18 cellular contexts compared by ENCODE assay signal in genomic region chr5:14236757-14237156, GRCh38.
DNase-seq lines count a peak whose midpoint lies in the region; TF ChIP-seq lines count a peak whose summit lies in the region.
"Had no signal": no experiment of that assay in that cellular context is flagged by ENCODE, and none has a peak within 500 bp of the region (broad histone marks: within the 10 kb centered on the region; RNA-seq: fewer than 3 reads in every experiment).

No MANE protein-coding gene starts in this region.

- no peaks in the 10 kb centered on the region for H3K36me3 Mint-ChIP-seq in immature natural killer cell
- H3K36me3 Mint-ChIP-seq in endothelial cell (ENCODE audit: low read depth, unreplicated experiment) = no peaks in the 10 kb centered on the region

- H3K9me3 Mint-ChIP-seq in immature natural killer cell (no peaks in the 10 kb centered on the region), endothelial cell (ENCODE audit: unreplicated experiment) (no peaks in the 10 kb centered on the region)

- H3K27me3 ChIP-seq in iPS-20b (ENCODE audit: insufficient read depth, low read length) = no peaks in the 10 kb centered on the region
- H3K27me3 ChIP-seq in skeletal muscle satellite cell (ENCODE audit: control insufficient read depth, insufficient read depth, low read length) = no peaks in the 10 kb centered on the region
- H3K27me3 ChIP-seq: adrenal gland, gastrocnemius medialis had no signal

- H3K27me3 Mint-ChIP-seq in immature natural killer cell (ENCODE audit: low read depth in 3 of 3) = peaks cover 0 to 5% (median 1%) of the 10 kb centered on the region in 3 donors
- H3K27me3 Mint-ChIP-seq in endothelial cell (ENCODE audit: unreplicated experiment) = peaks cover 2% of the 10 kb centered on the region

- peaks cover 58% of the 10 kb centered on the region for H3K4me1 ChIP-seq in iPS-20b (ENCODE audit: insufficient read depth, low read length)
- H3K4me1 ChIP-seq in skeletal muscle satellite cell (ENCODE audit: control insufficient read depth, insufficient read depth, low read length) = peaks cover 79% of the 10 kb centered on the region

- peak overlapping the region; percentile 34 for H3K4me2 ChIP-seq in skeletal muscle satellite cell (ENCODE audit: low read length)

- no peak overlapping the region for H3K27ac ChIP-seq in iPS-20b (ENCODE audit: low read length)
- H3K27ac ChIP-seq: gastrocnemius medialis, KMS-11 had no signal

- H3K9me3 ChIP-seq in iPS-20b (ENCODE audit: insufficient read depth, low read depth, low read length) (no peaks in the 10 kb centered on the region), skeletal muscle satellite cell (replicated peaks; ENCODE audit: low read length) (no peaks in the 10 kb centered on the region)
- H3K9me3 ChIP-seq: adrenal gland, gastrocnemius medialis had no signal

- H3K4me1 Mint-ChIP-seq in immature natural killer cell (peaks cover 0 to 2% of the 10 kb centered on the region in 2 donors), endothelial cell (ENCODE audit: unreplicated experiment) (peaks cover 36% of the 10 kb centered on the region)

- H3K36me3 ChIP-seq in iPS-20b (ENCODE audit: insufficient read depth, low read depth, low read length) (no peaks in the 10 kb centered on the region), skeletal muscle satellite cell (ENCODE audit: insufficient read depth, low read length) (peaks cover 5% of the 10 kb centered on the region)
- H3K36me3 ChIP-seq: adrenal gland, gastrocnemius medialis had no signal

- peak; percentile 41 for DNase-seq in NCI-H748 (lab: John Stamatoyannopoulos, UW; ENCODE audit: unreplicated experiment)
- no peak for DNase-seq in NCI-H748 treated with DMSO at 0.1 percent for 48 hours (lab: John Stamatoyannopoulos, UW)
- peak; percentile 22 for DNase-seq in NCI-H526 treated with DMSO at 0.1 percent for 48 hours (lab: John Stamatoyannopoulos, UW)
- no peak for DNase-seq in immature natural killer cell
- DNase-seq in NOMO-1 treated with DMSO at 0.1 percent for 48 hours (lab: John Stamatoyannopoulos, UW; ENCODE audit: unreplicated experiment) = no peak
- DNase-seq in endothelial cell (ENCODE audit: low spot score) = no peak
- DNase-seq: activated CD4-positive, alpha-beta T cell treated with anti-CD3 and anti-CD28 coated beads for 4 hours; adrenal gland; DMS153; erythroblast; gastrocnemius medialis; left cardiac atrium; NCI-H1048; NCI-H2081; stimulated activated CD4-positive, alpha-beta T cell treated with anti-CD3 and anti-CD28 coated beads, Interleukin-12 subunit alpha, Interleukin-12 subunit beta, amount 100 ng/mL, for 4 hours had no signal

- H3K27ac Mint-ChIP-seq in immature natural killer cell (no peak overlapping the region), endothelial cell (ENCODE audit: unreplicated experiment) (no peak overlapping the region)

- no peak for TF ChIP-seq CTCF in endothelial cell (IDR thresholded peaks at IDR 0.05; ENCODE audit: unreplicated experiment)

- no peak overlapping the region for H3K9ac ChIP-seq in iPS-20b (ENCODE audit: low read depth, low read length)
- no peak overlapping the region for H3K9ac ChIP-seq in skeletal muscle satellite cell (ENCODE audit: low read depth, low read length)
- H3K9ac ChIP-seq: KMS-11 had no signal

- peak overlapping the region; percentile 18; the same call in 1 of the 2 replicates for H3K4me3 ChIP-seq in iPS-20b (ENCODE audit: low read length)
- no peak overlapping the region for H3K4me3 ChIP-seq in skeletal muscle satellite cell (ENCODE audit: low read length)
- H3K4me3 ChIP-seq: adrenal gland, gastrocnemius medialis had no signal

- no peak overlapping the region for H3K4me3 Mint-ChIP-seq in immature natural killer cell
- H3K4me3 Mint-ChIP-seq in endothelial cell (ENCODE audit: unreplicated experiment) = no peak overlapping the region

Comparison
In these comparisons a context has a peak if more than half of its experiments do, and no peak if none do; other contexts are left out.
1. DNase-seq: peak in NCI-H748 (single experiment) and NCI-H526 treated with DMSO at 0.1 percent for 48 hours (single experiment); none in NCI-H748 treated with DMSO at 0.1 percent for 48 hours (single experiment), immature natural killer cell (0 of 3), NOMO-1 treated with DMSO at 0.1 percent for 48 hours (single experiment) and endothelial cell (single experiment).